ENCODE assay signal across 6 cellular contexts in the genomic region with DNA sequence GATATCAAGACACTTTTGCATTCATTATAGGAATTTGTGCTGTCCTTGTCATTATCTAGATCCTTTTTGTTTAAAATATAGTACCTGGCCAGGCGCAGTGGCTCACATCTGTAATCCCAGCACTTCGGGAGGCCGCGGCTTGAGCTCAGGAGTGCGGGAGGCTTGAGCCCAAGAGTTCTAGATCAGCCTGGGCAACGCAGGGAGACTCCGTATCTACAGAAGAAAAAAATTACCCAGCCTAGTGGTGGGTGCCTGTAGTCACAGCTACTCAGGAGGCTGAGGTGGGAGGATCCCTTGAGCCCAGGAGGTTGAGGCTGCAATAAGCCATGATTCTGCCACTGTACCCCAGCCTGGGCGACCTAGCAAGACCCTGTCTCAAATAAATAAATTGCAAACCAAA. TPM values are rescaled to one million over a fixed set of nuclear protein-coding genes. Genes with fewer than 3 reads are reported as not detected.
A peak's percentile ranks its signal among the peaks of the same experiment; 100 is the strongest.
DNase-seq lines count a peak whose midpoint lies in the region; ATAC-seq and TF ChIP-seq lines count a peak whose summit lies in the region.

No MANE protein-coding gene starts in this region.

- H3K27ac Mint-ChIP-seq in IgD-negative memory B cell, result peak overlapping the region in 1 of 3 donors; percentile 83
- peak overlapping the region; percentile 90 for H3K27ac Mint-ChIP-seq in activated T-helper 17 cell treated with anti-CD3 and anti-CD28 coated beads, Interleukin-2, amount 50 U/mL, for 72 hours

- peaks cover 0 to 2% (median 0%) of the 10 kb centered on the region in 3 donors for H3K9me3 Mint-ChIP-seq in IgD-negative memory B cell
- H3K9me3 Mint-ChIP-seq in activated T-helper 17 cell treated with anti-CD3 and anti-CD28 coated beads, Interleukin-2, amount 50 U/mL, for 72 hours, result no peaks in the 10 kb centered on the region

- DNase-seq in lung microvascular endothelial cell (ENCODE audit: low read depth in 2 of 2) (peak; percentile 5 to 14), GOT3 (lab: John Stamatoyannopoulos, UW) (no peak)
- no peak for DNase-seq in activated CD4-positive, CD25-positive, alpha-beta regulatory T cell (lab: John Stamatoyannopoulos, UW)

- peak overlapping the region; percentile 93 to 100 (median 98) for H3K4me3 Mint-ChIP-seq in IgD-negative memory B cell
- peak overlapping the region; percentile 93 for H3K4me3 Mint-ChIP-seq in activated T-helper 17 cell treated with anti-CD3 and anti-CD28 coated beads, Interleukin-2, amount 50 U/mL, for 72 hours

- H3K36me3 Mint-ChIP-seq in IgD-negative memory B cell, result peaks cover 2% of the 10 kb centered on the region
- H3K36me3 Mint-ChIP-seq in activated T-helper 17 cell treated with anti-CD3 and anti-CD28 coated beads, Interleukin-2, amount 50 U/mL, for 72 hours (ENCODE audit: low read depth), result peaks cover 6% of the 10 kb centered on the region

- peaks cover 6 to 9% (median 7%) of the 10 kb centered on the region in 3 donors for H3K4me1 Mint-ChIP-seq in IgD-negative memory B cell
- peaks cover 9% of the 10 kb centered on the region for H3K4me1 Mint-ChIP-seq in activated T-helper 17 cell treated with anti-CD3 and anti-CD28 coated beads, Interleukin-2, amount 50 U/mL, for 72 hours

- H3K27me3 Mint-ChIP-seq in IgD-negative memory B cell, result peaks cover 1% of the 10 kb centered on the region
- H3K27me3 Mint-ChIP-seq in activated T-helper 17 cell treated with anti-CD3 and anti-CD28 coated beads, Interleukin-2, amount 50 U/mL, for 72 hours, result no peaks in the 10 kb centered on the region

- peak; percentile 29 for ATAC-seq in activated T-helper 17 cell treated with anti-CD3 and anti-CD28 coated beads, Interleukin-2, amount 50 U/mL, for 72 hours (replicated peaks)
- ATAC-seq in GM18505 (IDR thresholded peaks at IDR 0.05; ENCODE audit: unreplicated experiment), result no peak

- no peak for TF ChIP-seq POLR2A in GM18505 (IDR thresholded peaks at IDR 0.05; ENCODE audit: borderline replicate concordance, extremely low read depth, insufficient read depth, insufficient read length)

RNA-seq across cellular contexts. Expression of a gene that starts 0.6 kb away (rescaled TPM):
- 2.1 TPM for polyA plus RNA-seq in IgD-negative memory B cell
- total RNA-seq in activated T-helper 17 cell treated with anti-CD3 and anti-CD28 coated beads, Interleukin-2, amount 50 U/mL, for 72 hours, result 1 to 10 TPM in 1 of 2 donors, under 1 TPM in 1; 0.79 to 2.4 TPM
- total RNA-seq in lung microvascular endothelial cell, result 1.1 and 2.6 TPM in 2 replicates

RNA-seq across cellular contexts. Expression of a gene that starts 6.5 kb away (rescaled TPM):
- 10.0 TPM for polyA plus RNA-seq in IgD-negative memory B cell
- total RNA-seq in activated T-helper 17 cell treated with anti-CD3 and anti-CD28 coated beads, Interleukin-2, amount 50 U/mL, for 72 hours, result 10 to 100 TPM in 1 of 2 donors, 1 to 10 TPM in 1; 6.6 to 12.4 TPM
- total RNA-seq in lung microvascular endothelial cell, result 10.1 and 10.2 TPM in 2 replicates

RNA-seq across cellular contexts. Expression of a gene that starts 44.4 kb away (rescaled TPM):
- polyA plus RNA-seq in IgD-negative memory B cell, result not detected
- total RNA-seq in activated T-helper 17 cell treated with anti-CD3 and anti-CD28 coated beads, Interleukin-2, amount 50 U/mL, for 72 hours, result not detected
- not detected in 2 replicates for total RNA-seq in lung microvascular endothelial cell

RNA-seq across cellular contexts. Expression of a gene that starts 49.7 kb away (rescaled TPM):
- not detected for polyA plus RNA-seq in IgD-negative memory B cell
- not detected for total RNA-seq in activated T-helper 17 cell treated with anti-CD3 and anti-CD28 coated beads, Interleukin-2, amount 50 U/mL, for 72 hours
- total RNA-seq in lung microvascular endothelial cell, result under 0.01 and 0.87 TPM in 2 replicates

RNA-seq across cellular contexts. Expression of a gene that starts 53.1 kb away (rescaled TPM):
- 3.3 TPM for polyA plus RNA-seq in IgD-negative memory B cell
- total RNA-seq in activated T-helper 17 cell treated with anti-CD3 and anti-CD28 coated beads, Interleukin-2, amount 50 U/mL, for 72 hours, result 1 to 10 TPM; 1.5 to 1.9 TPM
- 3.7 and 5.0 TPM in 2 replicates for total RNA-seq in lung microvascular endothelial cell

Comparison
In these comparisons a context has a peak if more than half of its experiments do, and no peak if none do; other contexts are left out.
1. DNase-seq: peak in lung microvascular endothelial cell (2 of 2); none in GOT3 (single experiment) and activated CD4-positive, CD25-positive, alpha-beta regulatory T cell (0 of 4).